ENCODE assay signal across 8 cellular contexts in genomic region chr17:6413073-6413472, GRCh38. TPM values are rescaled to one million over a fixed set of nuclear protein-coding genes. Genes with fewer than 3 reads are reported as not detected.
DNase-seq lines count a peak whose midpoint lies in the region; ATAC-seq and TF ChIP-seq lines count a peak whose summit lies in the region.

No MANE protein-coding gene starts in this region.

- H3K4me3 ChIP-seq in adipocyte (ENCODE audit: low read length) (no peak overlapping the region), right lobe of liver (no peak overlapping the region)

- CTCF ChIA-PET in activated naive CD4-positive, alpha-beta T cell treated with anti-CD3 and anti-CD28 coated beads for 36 hours (lab: Charles Lee), result interaction anchor here (1.0 to 2.1 kb wide), 3 partner anchors 11 to 72 kb away, joined by 3 to 8 read pairs (median 4); no protein-coding TSS in a partner anchor

- H3K27me3 ChIP-seq in adipocyte (replicated peaks; ENCODE audit: control insufficient read depth, insufficient read depth, low read length) (peaks cover 37% of the 10 kb centered on the region), right lobe of liver (no peaks in the 10 kb centered on the region)

- no peaks in the 10 kb centered on the region for H3K36me3 ChIP-seq in adipocyte (ENCODE audit: control insufficient read depth, insufficient read depth, low read length, severe bottlenecking)
- H3K36me3 ChIP-seq in right lobe of liver, result no peaks in the 10 kb centered on the region

- H3K4me1 ChIP-seq in adipocyte (ENCODE audit: control insufficient read depth, insufficient read depth, low read length) (no peaks in the 10 kb centered on the region), right lobe of liver (no peaks in the 10 kb centered on the region)

- peak; percentile 31 to 51 for ATAC-seq in activated naive CD4-positive, alpha-beta T cell treated with anti-CD3 and anti-CD28 coated beads, Interleukin-2, amount 50 U/mL, for 72 hours
- peak; percentile 42 to 72 (median 61) for ATAC-seq in right lobe of liver
- no peak for ATAC-seq in HG03175 (IDR thresholded peaks at IDR 0.05; ENCODE audit: unreplicated experiment)
- ATAC-seq in GM18505 (IDR thresholded peaks at IDR 0.05; ENCODE audit: unreplicated experiment), result no peak

- no peaks in the 10 kb centered on the region for H3K4me1 Mint-ChIP-seq in activated naive CD4-positive, alpha-beta T cell treated with anti-CD3 and anti-CD28 coated beads for 36 hours (ENCODE audit: low read depth)

- H3K27me3 Mint-ChIP-seq in activated naive CD4-positive, alpha-beta T cell treated with anti-CD3 and anti-CD28 coated beads for 36 hours (ENCODE audit: low read depth), result no peaks in the 10 kb centered on the region

- no peak overlapping the region for H3K27ac ChIP-seq in right lobe of liver

- no peak overlapping the region for H3K9ac ChIP-seq in adipocyte (ENCODE audit: low read length)

- H3K36me3 Mint-ChIP-seq in activated naive CD4-positive, alpha-beta T cell treated with anti-CD3 and anti-CD28 coated beads, Interleukin-2, amount 50 U/mL, for 72 hours, result no peaks in the 10 kb centered on the region
- H3K36me3 Mint-ChIP-seq in activated naive CD4-positive, alpha-beta T cell treated with anti-CD3 and anti-CD28 coated beads for 36 hours (ENCODE audit: low read depth), result no peaks in the 10 kb centered on the region

- no peak overlapping the region for H3K4me3 Mint-ChIP-seq in activated naive CD4-positive, alpha-beta T cell treated with anti-CD3 and anti-CD28 coated beads for 36 hours

- TF ChIP-seq CTCF in right lobe of liver (IDR thresholded peaks at IDR 0.05), result peak; percentile 26 to 49 (median 34)

- no peak overlapping the region for H3K27ac Mint-ChIP-seq in activated naive CD4-positive, alpha-beta T cell treated with anti-CD3 and anti-CD28 coated beads, Interleukin-2, amount 50 U/mL, for 72 hours
- no peak overlapping the region for H3K27ac Mint-ChIP-seq in activated naive CD4-positive, alpha-beta T cell treated with anti-CD3 and anti-CD28 coated beads for 36 hours

- no peak for DNase-seq in activated naive CD4-positive, alpha-beta T cell treated with anti-CD3 and anti-CD28 coated beads, Interleukin-2, amount 50 U/mL, for 72 hours (ENCODE audit: low spot score in 2 of 2)
- no peak for DNase-seq in activated naive CD4-positive, alpha-beta T cell treated with anti-CD3 and anti-CD28 coated beads for 36 hours
- DNase-seq in NCI-H146 treated with DMSO at 0.1 percent for 48 hours (lab: John Stamatoyannopoulos, UW; ENCODE audit: unreplicated experiment) (peak; percentile 65), adipocyte (ENCODE audit: low read depth) (peak; percentile 67), right lobe of liver (no peak)
- no peak for DNase-seq in effector CD4-positive, alpha-beta T cell

- H3K9me3 ChIP-seq in adipocyte (ENCODE audit: control insufficient read depth, low read length), result no peaks in the 10 kb centered on the region
- no peaks in the 10 kb centered on the region for H3K9me3 ChIP-seq in right lobe of liver

- intact Hi-C loops in activated naive CD4-positive, alpha-beta T cell treated with anti-CD3 and anti-CD28 coated beads for 36 hours (cut with micrococcal nuclease), result loop anchor here (1.0 to 5.0 kb wide), 2 partner anchors 41 to 134 kb away; no protein-coding TSS in a partner anchor
- intact Hi-C loops in right lobe of liver (cut with DNase I), result no loop called here

- TF ChIP-seq POLR2A in right lobe of liver (IDR thresholded peaks at IDR 0.05) (no peak), GM18505 (IDR thresholded peaks at IDR 0.05; ENCODE audit: borderline replicate concordance, extremely low read depth, insufficient read depth, insufficient read length) (no peak)

- H3K9me3 Mint-ChIP-seq in activated naive CD4-positive, alpha-beta T cell treated with anti-CD3 and anti-CD28 coated beads, Interleukin-2, amount 50 U/mL, for 72 hours, result no peaks in the 10 kb centered on the region
- no peaks in the 10 kb centered on the region for H3K9me3 Mint-ChIP-seq in activated naive CD4-positive, alpha-beta T cell treated with anti-CD3 and anti-CD28 coated beads for 36 hours

- WGBS in right lobe of liver (ENCODE audit: insufficient coverage, low coverage, low lambda C conversion rate, missing lambda C conversion rate), result 50% methylated on average over 1 of the region's 1 CpG

RNA-seq across cellular contexts. Expression of gene AIPL1, which starts 21.8 kb away (rescaled TPM):
- not detected for total RNA-seq in activated naive CD4-positive, alpha-beta T cell treated with anti-CD3 and anti-CD28 coated beads, Interleukin-2, amount 50 U/mL, for 72 hours
- total RNA-seq in activated naive CD4-positive, alpha-beta T cell treated with anti-CD3 and anti-CD28 coated beads for 36 hours, result not detected
- not detected for total RNA-seq in right lobe of liver

RNA-seq across cellular contexts. Expression of gene PIMREG, which starts 31.2 kb away (rescaled TPM):
- 10 to 100 TPM; 13.0 to 13.1 TPM for total RNA-seq in activated naive CD4-positive, alpha-beta T cell treated with anti-CD3 and anti-CD28 coated beads, Interleukin-2, amount 50 U/mL, for 72 hours
- total RNA-seq in activated naive CD4-positive, alpha-beta T cell treated with anti-CD3 and anti-CD28 coated beads for 36 hours, result 10 to 100 TPM; 18.1 to 19.0 TPM
- total RNA-seq in right lobe of liver, result under 1 TPM in 2 of 6 experiments, not detected in 4; 0.18 to 0.37 TPM

Comparison
In these comparisons a context has a peak if more than half of its experiments do, and no peak if none do; other contexts are left out.
1. ATAC-seq: peak in activated naive CD4-positive, alpha-beta T cell treated with anti-CD3 and anti-CD28 coated beads, Interleukin-2, amount 50 U/mL, for 72 hours (2 of 2) and right lobe of liver (4 of 4); none in HG03175 (single experiment) and GM18505 (single experiment).
2. DNase-seq: peak in NCI-H146 treated with DMSO at 0.1 percent for 48 hours (single experiment) and adipocyte (single experiment); none in activated naive CD4-positive, alpha-beta T cell treated with anti-CD3 and anti-CD28 coated beads, Interleukin-2, amount 50 U/mL, for 72 hours (0 of 2), activated naive CD4-positive, alpha-beta T cell treated with anti-CD3 and anti-CD28 coated beads for 36 hours (single experiment), right lobe of liver (0 of 3) and effector CD4-positive, alpha-beta T cell (single experiment).
3. RNA of gene PIMREG, which starts 31.2 kb away (total RNA-seq): 18.1 to 19.0 TPM in activated naive CD4-positive, alpha-beta T cell treated with anti-CD3 and anti-CD28 coated beads for 36 hours and 13.0 to 13.1 TPM in activated naive CD4-positive, alpha-beta T cell treated with anti-CD3 and anti-CD28 coated beads, Interleukin-2, amount 50 U/mL, for 72 hours; 0.18 to 0.37 TPM in right lobe of liver; every median in the first group is over 10 times any median in the second.